In genomic region chr19:12843328-12843727, GRCh38 we compare ENCODE assay signal across 42 cellular contexts. TPM values are rescaled to one million over a fixed set of nuclear protein-coding genes. Genes with fewer than 3 reads are reported as not detected.
"Had no signal": no experiment of that assay in that cellular context is flagged by ENCODE, and none has a peak within 500 bp of the region (broad histone marks: within the 10 kb centered on the region; RNA-seq: fewer than 3 reads in every experiment).

No MANE protein-coding gene starts in this region.

- H3K27ac ChIP-seq: adrenal gland, ascending aorta, body of pancreas, brain microvascular endothelial cell, breast epithelium, cardiac muscle cell had no signal

- H3K36me3 ChIP-seq: adrenal gland, ascending aorta, brain microvascular endothelial cell, breast epithelium, cardiac muscle cell had no signal

- H3K36me3 Mint-ChIP-seq: activated naive CD4-positive, alpha-beta T cell treated with anti-CD3 and anti-CD28 coated beads, Interleukin-2, amount 10 ng/mL, durations not matched to agents 7 days and 5 days; activated naive CD4-positive, alpha-beta T cell treated with anti-CD3 and anti-CD28 coated beads, Interleukin-2, amount 50 U/mL, for 24 hours; activated naive CD8-positive, alpha-beta T cell treated with anti-CD3 and anti-CD28 coated beads for 36 hours; activated naive CD8-positive, alpha-beta T cell treated with anti-CD3 and anti-CD28 coated beads, Interleukin-2, amount 10 ng/mL, durations not matched to agents 7 days and 5 days had no signal

- H3K9me3 ChIP-seq: adrenal gland, ascending aorta, body of pancreas, breast epithelium had no signal

- ATAC-seq: activated naive CD4-positive, alpha-beta T cell treated with anti-CD3 and anti-CD28 coated beads, Interleukin-2, amount 50 U/mL, for 72 hours; activated naive CD8-positive, alpha-beta T cell treated with anti-CD3 and anti-CD28 coated beads, Interleukin-2, amount 50 U/mL, for 24 hours; activated T-cell treated with anti-CD3 and anti-CD28 coated beads, Interleukin-2, amount 50 U/mL, for 4 hours; activated T-cell treated with anti-CD3 and anti-CD28 coated beads, Interleukin-2, amount 50 U/mL, for 72 hours; activated T-helper 17 cell treated with anti-CD3 and anti-CD28 coated beads, Interleukin-2, amount 50 U/mL, for 72 hours; body of pancreas had no signal

- H3K4me3 ChIP-seq: adrenal gland, ascending aorta, body of pancreas, breast epithelium, cardiac muscle cell had no signal

- FAIRE-seq: astrocyte had no signal

- H3K4me3 Mint-ChIP-seq: activated naive CD4-positive, alpha-beta T cell treated with anti-CD3 and anti-CD28 coated beads for 36 hours; activated naive CD4-positive, alpha-beta T cell treated with anti-CD3 and anti-CD28 coated beads, Interleukin-2, amount 10 ng/mL, durations not matched to agents 7 days and 5 days; activated naive CD4-positive, alpha-beta T cell treated with anti-CD3 and anti-CD28 coated beads, Interleukin-2, amount 50 U/mL, for 24 hours; activated naive CD8-positive, alpha-beta T cell; activated naive CD8-positive, alpha-beta T cell treated with anti-CD3 and anti-CD28 coated beads for 36 hours; activated naive CD8-positive, alpha-beta T cell treated with anti-CD3 and anti-CD28 coated beads, Interleukin-2, amount 10 ng/mL, durations not matched to agents 7 days and 5 days; activated naive CD8-positive, alpha-beta T cell treated with anti-CD3 and anti-CD28 coated beads, Interleukin-2, amount 50 U/mL, for 24 hours; activated T-cell treated with anti-CD3 and anti-CD28 coated beads, Interleukin-2, amount 50 U/mL, for 24 hours; activated T-cell treated with anti-CD3 and anti-CD28 coated beads, Interleukin-2, amount 50 U/mL, for 4 hours; activated T-cell treated with anti-CD3 and anti-CD28 coated beads, Interleukin-2, amount 50 U/mL, for 72 hours; activated T-helper 1 cell treated with anti-CD3 and anti-CD28 coated beads, Interleukin-12 subunit alpha, Interleukin-12 subunit beta, Interleukin-2, Interleukin-4 antibody, amounts not matched to agents 30 ng/mL and 10 ng/mL and 1 ng/mL, durations not matched to agents 14 hours and 24 hours and 36 hours; activated T-helper 17 cell treated with anti-CD3 and anti-CD28 coated beads, Interleukin-2, amount 50 U/mL, for 72 hours; central memory CD8-positive, alpha-beta T cell had no signal

- H3K9me3 Mint-ChIP-seq: activated naive CD4-positive, alpha-beta T cell treated with anti-CD3 and anti-CD28 coated beads for 36 hours; activated naive CD4-positive, alpha-beta T cell treated with anti-CD3 and anti-CD28 coated beads, Interleukin-2, amount 10 ng/mL, durations not matched to agents 7 days and 5 days; activated naive CD4-positive, alpha-beta T cell treated with anti-CD3 and anti-CD28 coated beads, Interleukin-2, amount 50 U/mL, for 24 hours; activated naive CD4-positive, alpha-beta T cell treated with anti-CD3 and anti-CD28 coated beads, Interleukin-2, amount 50 U/mL, for 72 hours; activated naive CD8-positive, alpha-beta T cell treated with anti-CD3 and anti-CD28 coated beads for 36 hours; activated naive CD8-positive, alpha-beta T cell treated with anti-CD3 and anti-CD28 coated beads, Interleukin-2, amount 10 ng/mL, durations not matched to agents 7 days and 5 days; activated naive CD8-positive, alpha-beta T cell treated with anti-CD3 and anti-CD28 coated beads, Interleukin-2, amount 50 U/mL, for 24 hours; activated T-cell treated with anti-CD3 and anti-CD28 coated beads, Interleukin-2, amount 50 U/mL, for 24 hours; activated T-cell treated with anti-CD3 and anti-CD28 coated beads, Interleukin-2, amount 50 U/mL, for 4 hours; activated T-cell treated with anti-CD3 and anti-CD28 coated beads, Interleukin-2, amount 50 U/mL, for 72 hours; activated T-helper 1 cell treated with anti-CD3 and anti-CD28 coated beads, Interleukin-12 subunit alpha, Interleukin-12 subunit beta, Interleukin-2, Interleukin-4 antibody, amounts not matched to agents 30 ng/mL and 10 ng/mL and 1 ng/mL, durations not matched to agents 14 hours and 24 hours and 36 hours; activated T-helper 17 cell treated with anti-CD3 and anti-CD28 coated beads, Interleukin-2, amount 50 U/mL, for 72 hours; activated T-helper 2 cell treated with anti-CD3 and anti-CD28 coated beads, Interferon-gamma antibody, Interleukin-2, Interleukin-4, amounts not matched to agents 10 μg/mL and 5 μg/mL and 100 μg/mL, durations not matched to agents 14 hours and 24 hours and 36 hours; brain; central memory CD8-positive, alpha-beta T cell had no signal

- DNase-seq: activated effector memory CD4-positive, alpha-beta T cell treated with anti-CD3 and anti-CD28 coated beads, Interleukin-2, amount 50 U/mL, for 16 hours; activated effector memory CD4-positive, alpha-beta T cell treated with Interleukin-2 at 50 U/mL for 16 hours; activated gamma-delta T cell; activated gamma-delta T cell treated with Interleukin-2 at 50 U/mL for 16 hours; activated naive CD4-positive, alpha-beta T cell; activated naive CD4-positive, alpha-beta T cell treated with anti-CD3 and anti-CD28 coated beads for 36 hours; activated naive CD4-positive, alpha-beta T cell treated with anti-CD3 and anti-CD28 coated beads, Interleukin-2, amount 10 ng/mL, durations not matched to agents 7 days and 5 days; activated naive CD4-positive, alpha-beta T cell treated with anti-CD3 and anti-CD28 coated beads, Interleukin-2, amount 50 U/mL, for 16 hours; activated naive CD4-positive, alpha-beta T cell treated with Interleukin-2 at 50 U/mL for 16 hours; activated naive CD8-positive, alpha-beta T cell treated with anti-CD3 and anti-CD28 coated beads for 36 hours; activated naive CD8-positive, alpha-beta T cell treated with anti-CD3 and anti-CD28 coated beads, Interleukin-2, amount 10 ng/mL, durations not matched to agents 7 days and 5 days; activated naive CD8-positive, alpha-beta T cell treated with anti-CD3 and anti-CD28 coated beads, Interleukin-2, amount 50 U/mL, for 24 hours; activated T-cell treated with anti-CD3 and anti-CD28 coated beads, Interleukin-2, amount 50 U/mL, for 1 hour; activated T-cell treated with anti-CD3 and anti-CD28 coated beads, Interleukin-2, amount 50 U/mL, for 24 hours; activated T-cell treated with anti-CD3 and anti-CD28 coated beads, Interleukin-2, amount 50 U/mL, for 4 hours; activated T-cell treated with anti-CD3 and anti-CD28 coated beads, Interleukin-2, amount 50 U/mL, for 48 hours; activated T-cell treated with anti-CD3 and anti-CD28 coated beads, Interleukin-2, amount 50 U/mL, for 72 hours; adrenal gland; amniotic stem cell; amygdala; anterior cingulate cortex; aorta; body of pancreas; brain microvascular endothelial cell; caudate nucleus; central memory CD4-positive, alpha-beta T cell had no signal

- H3K27ac Mint-ChIP-seq: activated naive CD4-positive, alpha-beta T cell treated with anti-CD3 and anti-CD28 coated beads for 36 hours; activated naive CD4-positive, alpha-beta T cell treated with anti-CD3 and anti-CD28 coated beads, Interleukin-2, amount 10 ng/mL, durations not matched to agents 7 days and 5 days; activated naive CD4-positive, alpha-beta T cell treated with anti-CD3 and anti-CD28 coated beads, Interleukin-2, amount 50 U/mL, for 24 hours; activated naive CD4-positive, alpha-beta T cell treated with anti-CD3 and anti-CD28 coated beads, Interleukin-2, amount 50 U/mL, for 72 hours; activated naive CD8-positive, alpha-beta T cell; activated naive CD8-positive, alpha-beta T cell treated with anti-CD3 and anti-CD28 coated beads for 36 hours; activated naive CD8-positive, alpha-beta T cell treated with anti-CD3 and anti-CD28 coated beads, Interleukin-2, amount 10 ng/mL, durations not matched to agents 7 days and 5 days; activated naive CD8-positive, alpha-beta T cell treated with anti-CD3 and anti-CD28 coated beads, Interleukin-2, amount 50 U/mL, for 24 hours; activated T-cell treated with anti-CD3 and anti-CD28 coated beads, Interleukin-2, amount 50 U/mL, for 24 hours; activated T-cell treated with anti-CD3 and anti-CD28 coated beads, Interleukin-2, amount 50 U/mL, for 72 hours; activated T-helper 1 cell treated with anti-CD3 and anti-CD28 coated beads, Interleukin-12 subunit alpha, Interleukin-12 subunit beta, Interleukin-2, Interleukin-4 antibody, amounts not matched to agents 30 ng/mL and 10 ng/mL and 1 ng/mL, durations not matched to agents 14 hours and 24 hours and 36 hours; activated T-helper 17 cell treated with anti-CD3 and anti-CD28 coated beads, Interleukin-2, amount 50 U/mL, for 72 hours; activated T-helper 2 cell treated with anti-CD3 and anti-CD28 coated beads, Interferon-gamma antibody, Interleukin-2, Interleukin-4, amounts not matched to agents 10 μg/mL and 5 μg/mL and 100 μg/mL, durations not matched to agents 14 hours and 24 hours and 36 hours had no signal

RNA-seq across cellular contexts. Expression of gene RTBDN, which starts 8.9 kb away (rescaled TPM):
- total RNA-seq: activated naive CD4-positive, alpha-beta T cell treated with anti-CD3 and anti-CD28 coated beads for 36 hours; activated naive CD4-positive, alpha-beta T cell treated with anti-CD3 and anti-CD28 coated beads, Interleukin-2, amount 50 U/mL, for 72 hours; activated naive CD8-positive, alpha-beta T cell treated with anti-CD3 and anti-CD28 coated beads for 36 hours; activated naive CD8-positive, alpha-beta T cell treated with anti-CD3 and anti-CD28 coated beads, Interleukin-2, amount 10 ng/mL, durations not matched to agents 7 days and 5 days; activated T-cell treated with anti-CD3 and anti-CD28 coated beads, Interleukin-2, amount 50 U/mL, for 4 hours; activated T-cell treated with anti-CD3 and anti-CD28 coated beads, Interleukin-2, amount 50 U/mL, for 72 hours; activated T-helper 1 cell treated with anti-CD3 and anti-CD28 coated beads, Interleukin-12 subunit alpha, Interleukin-12 subunit beta, Interleukin-2, Interleukin-4 antibody, amounts not matched to agents 30 ng/mL and 10 ng/mL and 1 ng/mL, durations not matched to agents 14 hours and 24 hours and 36 hours; activated T-helper 17 cell treated with anti-CD3 and anti-CD28 coated beads, Interleukin-2, amount 50 U/mL, for 72 hours; activated T-helper 2 cell treated with anti-CD3 and anti-CD28 coated beads, Interferon-gamma antibody, Interleukin-2, Interleukin-4, amounts not matched to agents 10 μg/mL and 5 μg/mL and 100 μg/mL, durations not matched to agents 14 hours and 24 hours and 36 hours; aorta; ascending aorta; astrocyte; breast epithelium; bronchial epithelial cell; cardiac muscle cell; cardiac septum; chondrocyte had no signal
- polyA plus RNA-seq: cardiac muscle cell had no signal

RNA-seq across cellular contexts. Expression of gene THSD8, which starts 41.5 kb away (rescaled TPM):
- total RNA-seq: ascending aorta, body of pancreas, breast epithelium, bronchial epithelial cell, cardiac muscle cell, cerebellum had no signal
